In the genomic region with DNA sequence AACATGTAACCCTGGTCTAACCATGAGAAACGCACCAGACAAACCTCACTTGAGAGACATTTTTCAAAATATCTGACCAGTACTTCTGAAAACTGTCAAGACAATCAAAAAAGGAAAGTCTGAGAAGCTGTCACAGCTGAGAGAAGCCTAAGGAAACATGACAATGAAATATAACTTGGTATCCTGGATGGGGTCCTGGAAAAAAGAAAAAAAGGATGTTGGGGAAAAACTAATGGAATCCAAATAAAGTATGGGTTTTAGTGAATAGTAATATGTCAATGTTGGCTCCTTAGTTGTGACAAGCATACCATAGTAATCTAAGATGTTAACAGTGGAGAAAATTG, we compare ENCODE assay signal across 1 cellular context.
TF ChIP-seq lines count a peak whose summit lies in the region.

No MANE protein-coding gene starts in this region.

TF ChIP-seq in IMR-90, 13 proteins besides CTCF, POLR2A, EP300 and RAD21:
- no peak for TF ChIP-seq FOS (IDR thresholded peaks at IDR 0.05; ENCODE audit: low read depth, low read length)
- TF ChIP-seq, protein P1, sequence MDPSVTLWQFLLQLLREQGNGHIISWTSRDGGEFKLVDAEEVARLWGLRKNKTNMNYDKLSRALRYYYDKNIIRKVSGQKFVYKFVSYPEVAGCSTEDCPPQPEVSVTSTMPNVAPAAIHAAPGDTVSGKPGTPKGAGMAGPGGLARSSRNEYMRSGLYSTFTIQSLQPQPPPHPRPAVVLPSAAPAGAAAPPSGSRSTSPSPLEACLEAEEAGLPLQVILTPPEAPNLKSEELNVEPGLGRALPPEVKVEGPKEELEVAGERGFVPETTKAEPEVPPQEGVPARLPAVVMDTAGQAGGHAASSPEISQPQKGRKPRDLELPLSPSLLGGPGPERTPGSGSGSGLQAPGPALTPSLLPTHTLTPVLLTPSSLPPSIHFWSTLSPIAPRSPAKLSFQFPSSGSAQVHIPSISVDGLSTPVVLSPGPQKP (IDR thresholded peaks at IDR 0.05; ENCODE audit: borderline replicate concordance, low read depth, low read length): no peak
